In genomic region chr4:167424338-167425256, GRCh38 we compare ENCODE assay signal across 18 cellular contexts.
DNase-seq lines count a peak whose midpoint lies in the region; ATAC-seq and TF ChIP-seq lines count a peak whose summit lies in the region.
"Had no signal": no experiment of that assay in that cellular context is flagged by ENCODE, and none has a peak within 500 bp of the region (broad histone marks: within the 10 kb centered on the region; RNA-seq: fewer than 3 reads in every experiment).

No MANE protein-coding gene starts in this region.

- peak; percentile 1 for DNase-seq in GM03348 (ENCODE audit: low spot score)
- DNase-seq in chondrocyte (ENCODE audit: low spot score) = peak; percentile 60
- DNase-seq in nephron progenitor cell = peak; percentile 15
- DNase-seq in upper lobe of right lung = no peak
- DNase-seq in NCI-H82 (lab: John Stamatoyannopoulos, UW) = no peak
- DNase-seq in SIG-M5 (lab: John Stamatoyannopoulos, UW) = no peak
- no peak for DNase-seq in prostate gland (ENCODE audit: low spot score)
- DNase-seq: CD8-positive, alpha-beta T cell; DND-41; Karpas-422; NCI-H1694; NCI-H2081 treated with DMSO at 0.1 percent for 48 hours; PC-9; RPMI8226; SHP77; SK-N-SH had no signal

- H3K9me3 ChIP-seq in upper lobe of right lung (no peaks in the 10 kb centered on the region), prostate gland (no peaks in the 10 kb centered on the region)
- H3K9me3 ChIP-seq: BLaER1, SK-N-SH had no signal

- H3K4me1 Mint-ChIP-seq in chondrocyte (ENCODE audit: low read depth) = peaks cover 6% of the 10 kb centered on the region
- H3K4me1 Mint-ChIP-seq in nephron progenitor cell = peaks cover 53% of the 10 kb centered on the region

- TF ChIP-seq CTCF in chondrocyte (IDR thresholded peaks at IDR 0.05) = no peak
- TF ChIP-seq CTCF in nephron progenitor cell (IDR thresholded peaks at IDR 0.05) = no peak
- no peak for TF ChIP-seq CTCF in upper lobe of right lung (IDR thresholded peaks at IDR 0.05)
- TF ChIP-seq CTCF in prostate gland (IDR thresholded peaks at IDR 0.05) = no peak

- TF ChIP-seq POLR2A in prostate gland (IDR thresholded peaks at IDR 0.05) = no peak

- WGBS in prostate gland = 80% methylated on average over 7 of the region's 7 CpGs

- H3K36me3 Mint-ChIP-seq in chondrocyte (ENCODE audit: low read depth) (no peaks in the 10 kb centered on the region), nephron progenitor cell (ENCODE audit: low read depth) (no peaks in the 10 kb centered on the region)
- H3K36me3 Mint-ChIP-seq: CD8-positive, alpha-beta T cell had no signal

- no peaks in the 10 kb centered on the region for H3K27me3 ChIP-seq in upper lobe of right lung
- H3K27me3 ChIP-seq in prostate gland (replicated peaks; ENCODE audit: insufficient read depth) = no peaks in the 10 kb centered on the region
- H3K27me3 ChIP-seq: BLaER1 had no signal

- no peak overlapping the region for H3K4me3 ChIP-seq in upper lobe of right lung
- no peak overlapping the region for H3K4me3 ChIP-seq in prostate gland
- H3K4me3 ChIP-seq: BLaER1, GM23338, PC-9 had no signal

- H3K27ac ChIP-seq in upper lobe of right lung (no peak overlapping the region), prostate gland (no peak overlapping the region)
- H3K27ac ChIP-seq: BLaER1, PC-9 had no signal

- H3K4me3 Mint-ChIP-seq in chondrocyte (ENCODE audit: unreplicated experiment) (no peak overlapping the region), nephron progenitor cell (no peak overlapping the region)
- H3K4me3 Mint-ChIP-seq: CD8-positive, alpha-beta T cell; GM23338 had no signal

- H3K27ac Mint-ChIP-seq in chondrocyte (ENCODE audit: unreplicated experiment) (no peak overlapping the region), nephron progenitor cell (peak overlapping the region; percentile 73)
- H3K27ac Mint-ChIP-seq: CD8-positive, alpha-beta T cell; GM23338 had no signal

- H3K9me3 Mint-ChIP-seq in chondrocyte (ENCODE audit: low read depth) (no peaks in the 10 kb centered on the region), nephron progenitor cell (no peaks in the 10 kb centered on the region)
- H3K9me3 Mint-ChIP-seq: CD8-positive, alpha-beta T cell; GM23338 had no signal

- ATAC-seq in upper lobe of right lung = peak; percentile 22
- ATAC-seq: CD8-positive, alpha-beta T cell; GM23338 had no signal

- H3K27me3 Mint-ChIP-seq in chondrocyte (ENCODE audit: low read depth) (peaks cover 2% of the 10 kb centered on the region), nephron progenitor cell (ENCODE audit: low read depth, poor library complexity) (peaks cover 7% of the 10 kb centered on the region)

- H3K36me3 ChIP-seq in upper lobe of right lung (no peaks in the 10 kb centered on the region), prostate gland (no peaks in the 10 kb centered on the region)
- H3K36me3 ChIP-seq: BLaER1 had no signal

- H3K4me1 ChIP-seq in upper lobe of right lung (no peaks in the 10 kb centered on the region), prostate gland (replicated peaks) (no peaks in the 10 kb centered on the region)
- H3K4me1 ChIP-seq: BLaER1 had no signal

- intact Hi-C loops in upper lobe of right lung (cut with DNase I) (no loop called here), prostate gland (cut with DNase I) (no loop called here)

Comparison
In these comparisons a context has a peak if more than half of its experiments do, and no peak if none do; other contexts are left out.
1. DNase-seq: peak in GM03348 (single experiment), chondrocyte (single experiment) and nephron progenitor cell (single experiment); none in upper lobe of right lung (single experiment), NCI-H82 (single experiment), SIG-M5 (single experiment) and prostate gland (single experiment).